ENCODE assay signal across 8 cellular contexts in genomic region chr22:44735518-44736428, GRCh38. TPM values are rescaled to one million over a fixed set of nuclear protein-coding genes. Genes with fewer than 3 reads are reported as not detected.
DNase-seq lines count a peak whose midpoint lies in the region; ATAC-seq and TF ChIP-seq lines count a peak whose summit lies in the region.

No MANE protein-coding gene starts in this region.

- H3K4me3 ChIP-seq in heart left ventricle, result no peak overlapping the region
- no peak overlapping the region for H3K4me3 ChIP-seq in retinal pigment epithelial cell (ENCODE audit: low read length)

- ATAC-seq in activated naive CD8-positive, alpha-beta T cell treated with anti-CD3 and anti-CD28 coated beads, Interleukin-2, amount 10 ng/mL, durations not matched to agents 7 days and 5 days (ENCODE audit: low read depth), result peak; percentile 57
- ATAC-seq in heart left ventricle (peak in 3 of 4 donors; percentile 52 to 64 (median 59)), HG02870 (IDR thresholded peaks at IDR 0.05; ENCODE audit: unreplicated experiment) (no peak), HG03196 (IDR thresholded peaks at IDR 0.05; ENCODE audit: unreplicated experiment) (no peak)

- no peaks in the 10 kb centered on the region for H3K27me3 Mint-ChIP-seq in activated naive CD8-positive, alpha-beta T cell treated with anti-CD3 and anti-CD28 coated beads, Interleukin-2, amount 10 ng/mL, durations not matched to agents 7 days and 5 days

- H3K36me3 Mint-ChIP-seq in activated naive CD8-positive, alpha-beta T cell treated with anti-CD3 and anti-CD28 coated beads, Interleukin-2, amount 10 ng/mL, durations not matched to agents 7 days and 5 days, result peaks cover 2% of the 10 kb centered on the region

- no peaks in the 10 kb centered on the region for H3K9me3 ChIP-seq in heart left ventricle

- WGBS in heart left ventricle, 4 donors, result 32 to 50% (median 37%) methylated on average over 2 to 28 of the region's 28 CpGs

- peak overlapping the region; percentile 66 for H3K27ac Mint-ChIP-seq in activated naive CD8-positive, alpha-beta T cell treated with anti-CD3 and anti-CD28 coated beads, Interleukin-2, amount 10 ng/mL, durations not matched to agents 7 days and 5 days

- peaks cover 2% of the 10 kb centered on the region for H3K9me3 Mint-ChIP-seq in activated naive CD8-positive, alpha-beta T cell treated with anti-CD3 and anti-CD28 coated beads, Interleukin-2, amount 10 ng/mL, durations not matched to agents 7 days and 5 days

- no peaks in the 10 kb centered on the region for H3K36me3 ChIP-seq in heart left ventricle

- TF ChIP-seq CTCF in heart left ventricle (IDR thresholded peaks at IDR 0.05), result peak; percentile 92 to 100 (median 99)
- TF ChIP-seq CTCF in retinal pigment epithelial cell (conservative IDR thresholded peaks at IDR 0.05; ENCODE audit: low read depth, low read length), result peak; percentile 84

- H3K4me1 Mint-ChIP-seq in activated naive CD8-positive, alpha-beta T cell treated with anti-CD3 and anti-CD28 coated beads, Interleukin-2, amount 10 ng/mL, durations not matched to agents 7 days and 5 days, result peaks cover 4% of the 10 kb centered on the region

- POLR2A ChIA-PET in activated naive CD8-positive, alpha-beta T cell treated with anti-CD3 and anti-CD28 coated beads, Interleukin-2, amount 10 ng/mL, durations not matched to agents 7 days and 5 days (lab: Charles Lee), result interaction anchor here (0.5 kb wide), 1 partner anchor 27 kb away, joined by 3 read pairs; no protein-coding TSS in a partner anchor

- H3K4me1 ChIP-seq in heart left ventricle, result peaks cover 0 to 11% (median 0%) of the 10 kb centered on the region in 12 donors

- DNase-seq in COLO829 (ENCODE audit: low spot score) (peak; percentile 65), HUDEP-2 (lab: John Stamatoyannopoulos, UW; ENCODE audit: unreplicated experiment in 76 of 76) (peak in 60 of 76 experiments; percentile 9 to 85 (median 54)), T follicular helper cell (ENCODE audit: low read depth) (peak; percentile 68), heart left ventricle (peak; percentile 66 to 88 (median 70)), retinal pigment epithelial cell (ENCODE audit: low read depth) (no peak)
- peak; percentile 90 for DNase-seq in activated naive CD8-positive, alpha-beta T cell treated with anti-CD3 and anti-CD28 coated beads, Interleukin-2, amount 10 ng/mL, durations not matched to agents 7 days and 5 days

- H3K27ac ChIP-seq in heart left ventricle, result no peak overlapping the region

- intact Hi-C loops in heart left ventricle (cut with DNase I), result loop anchor here (1.0 to 2.0 kb wide), 2 partner anchors 38 to 39 kb away; no protein-coding TSS in a partner anchor

- no peak overlapping the region for H3K4me3 Mint-ChIP-seq in activated naive CD8-positive, alpha-beta T cell treated with anti-CD3 and anti-CD28 coated beads, Interleukin-2, amount 10 ng/mL, durations not matched to agents 7 days and 5 days

- H3K27me3 ChIP-seq in heart left ventricle, result peaks cover 0 to 32% (median 17%) of the 10 kb centered on the region in 9 donors

- TF ChIP-seq POLR2A in heart left ventricle (IDR thresholded peaks at IDR 0.05), result no peak

RNA-seq across cellular contexts. Expression of gene ARHGAP8, which starts 16.6 kb away (rescaled TPM):
- total RNA-seq in activated naive CD8-positive, alpha-beta T cell treated with anti-CD3 and anti-CD28 coated beads, Interleukin-2, amount 10 ng/mL, durations not matched to agents 7 days and 5 days, result 1 to 10 TPM; 2.2 to 2.9 TPM
- total RNA-seq in heart left ventricle, result 1 to 10 TPM in 1 of 9 donors, under 1 TPM in 2, not detected in 6; 0.17 to 1.3 (median 0.28) TPM
- under 1 TPM in 1 of 2 donors, not detected in 1; 0.08 TPM for polyA plus RNA-seq in heart left ventricle

RNA-seq across cellular contexts. Expression of gene PRR5, which starts 33.8 kb away (rescaled TPM):
- 10 to 100 TPM; 51.5 to 52.3 TPM for total RNA-seq in activated naive CD8-positive, alpha-beta T cell treated with anti-CD3 and anti-CD28 coated beads, Interleukin-2, amount 10 ng/mL, durations not matched to agents 7 days and 5 days
- 1 to 10 TPM; 1.6 to 9.5 (median 2.2) TPM for total RNA-seq in heart left ventricle
- polyA plus RNA-seq in heart left ventricle, result 1 to 10 TPM; 2.0 to 2.2 TPM

Comparison
In these comparisons a context has a peak if more than half of its experiments do, and no peak if none do; other contexts are left out.
1. ATAC-seq: peak in activated naive CD8-positive, alpha-beta T cell treated with anti-CD3 and anti-CD28 coated beads, Interleukin-2, amount 10 ng/mL, durations not matched to agents 7 days and 5 days (single experiment) and heart left ventricle (3 of 4); none in HG02870 (single experiment) and HG03196 (single experiment).
2. RNA of gene PRR5, which starts 33.8 kb away (total RNA-seq): 51.5 to 52.3 TPM in activated naive CD8-positive, alpha-beta T cell treated with anti-CD3 and anti-CD28 coated beads, Interleukin-2, amount 10 ng/mL, durations not matched to agents 7 days and 5 days; 1.6 to 9.5 TPM in heart left ventricle; every median in the first group is over 4 times any median in the second.